In genomic region chr3:73511555-73511954, GRCh38 we compare ENCODE assay signal across 9 cellular contexts.
DNase-seq lines count a peak whose midpoint lies in the region; ATAC-seq and TF ChIP-seq lines count a peak whose summit lies in the region.
"Had no signal": no experiment of that assay in that cellular context is flagged by ENCODE, and none has a peak within 500 bp of the region (broad histone marks: within the 10 kb centered on the region; RNA-seq: fewer than 3 reads in every experiment).

No MANE protein-coding gene starts in this region.

- intact Hi-C loops in ascending aorta (cut with DNase I): loop anchor here (2.0 to 5.0 kb wide), 2 partner anchors 111 to 316 kb away; no protein-coding TSS in a partner anchor
- intact Hi-C loops in prostate gland (cut with DNase I): no loop called here
- intact Hi-C loops in right lobe of liver (cut with DNase I): loop anchor here in 1 of 2 donors (10.0 kb wide), 1 partner anchor 333 kb away; no protein-coding TSS in a partner anchor

- H3K36me3 ChIP-seq in ascending aorta: no peaks in the 10 kb centered on the region
- H3K36me3 ChIP-seq in iPS-20b (ENCODE audit: insufficient read depth, low read depth, low read length): no peaks in the 10 kb centered on the region
- no peaks in the 10 kb centered on the region for H3K36me3 ChIP-seq in prostate gland
- H3K36me3 ChIP-seq in right lobe of liver: no peaks in the 10 kb centered on the region

- TF ChIP-seq POLR2A in prostate gland (IDR thresholded peaks at IDR 0.05) (no peak), right lobe of liver (IDR thresholded peaks at IDR 0.05) (no peak)

- H3K9me3 ChIP-seq in ascending aorta (no peaks in the 10 kb centered on the region), iPS-20b (ENCODE audit: insufficient read depth, low read depth, low read length) (no peaks in the 10 kb centered on the region), prostate gland (no peaks in the 10 kb centered on the region), right lobe of liver (no peaks in the 10 kb centered on the region)

- no peak for ATAC-seq in right lobe of liver
- ATAC-seq in GM21529 (IDR thresholded peaks at IDR 0.05; ENCODE audit: unreplicated experiment): no peak

- peak overlapping the region; percentile 73 to 89 for H3K27ac ChIP-seq in ascending aorta
- no peak overlapping the region for H3K27ac ChIP-seq in iPS-20b (ENCODE audit: low read length)
- peak overlapping the region; percentile 76 to 78 for H3K27ac ChIP-seq in prostate gland
- no peak overlapping the region for H3K27ac ChIP-seq in right lobe of liver

- peak overlapping the region in 1 of 2 donors; percentile 37 for H3K4me3 ChIP-seq in ascending aorta
- peak overlapping the region; percentile 51 for H3K4me3 ChIP-seq in iPS-20b (ENCODE audit: low read length)
- no peak overlapping the region for H3K4me3 ChIP-seq in prostate gland
- H3K4me3 ChIP-seq in right lobe of liver: no peak overlapping the region

- peak; percentile 43 for DNase-seq in ELF-1 (ENCODE audit: low read depth, low spot score)
- DNase-seq in ascending aorta (ENCODE audit: low spot score in 2 of 2): no peak
- DNase-seq in prostate gland (ENCODE audit: low spot score): peak; percentile 54
- no peak for DNase-seq in UCSD-AML1 (lab: John Stamatoyannopoulos, UW; ENCODE audit: unreplicated experiment)
- no peak for DNase-seq in right lobe of liver
- no peak for DNase-seq in NCI-H510A (lab: John Stamatoyannopoulos, UW)
- DNase-seq: activated CD4-positive, alpha-beta T cell treated with anti-CD3 and anti-CD28 coated beads, Interleukin-2, amount 50 U/mL, for 1 hour had no signal

- peaks cover 8 to 51% of the 10 kb centered on the region in 2 donors for H3K4me1 ChIP-seq in ascending aorta
- H3K4me1 ChIP-seq in iPS-20b (ENCODE audit: insufficient read depth, low read length): peaks cover 26% of the 10 kb centered on the region
- peaks cover 31% of the 10 kb centered on the region for H3K4me1 ChIP-seq in prostate gland (replicated peaks)
- peaks cover 0 to 7% (median 3%) of the 10 kb centered on the region in 4 donors for H3K4me1 ChIP-seq in right lobe of liver

- TF ChIP-seq CTCF in ascending aorta (IDR thresholded peaks at IDR 0.05) (no peak), prostate gland (IDR thresholded peaks at IDR 0.05) (no peak), right lobe of liver (IDR thresholded peaks at IDR 0.05) (no peak)

- 17% methylated on average over 12 of the region's 12 CpGs for WGBS in prostate gland
- WGBS in right lobe of liver (ENCODE audit: insufficient coverage, low coverage, low lambda C conversion rate, missing lambda C conversion rate): 89% methylated on average over 9 of the region's 12 CpGs

- peak overlapping the region; percentile 26; the same call in 1 of the 2 replicates for H3K9ac ChIP-seq in iPS-20b (ENCODE audit: low read depth, low read length)

- H3K27me3 ChIP-seq in ascending aorta (no peaks in the 10 kb centered on the region), iPS-20b (ENCODE audit: insufficient read depth, low read length) (peaks cover 57% of the 10 kb centered on the region), prostate gland (replicated peaks; ENCODE audit: insufficient read depth) (no peaks in the 10 kb centered on the region), right lobe of liver (no peaks in the 10 kb centered on the region)

Comparison
In these comparisons a context has a peak if more than half of its experiments do, and no peak if none do; other contexts are left out.
1. DNase-seq: peak in ELF-1 (single experiment) and prostate gland (single experiment); none in ascending aorta (0 of 2), UCSD-AML1 (single experiment), right lobe of liver (0 of 3) and NCI-H510A (single experiment).
2. H3K27ac ChIP-seq: peak in ascending aorta (2 of 2) and prostate gland (2 of 2); none in iPS-20b (single experiment) and right lobe of liver (0 of 3).